8 cellular contexts compared by ENCODE assay signal in genomic region chr10:100826983-100827818, GRCh38.
A peak's percentile ranks its signal among the peaks of the same experiment; 100 is the strongest.
DNase-seq lines count a peak whose midpoint lies in the region; ATAC-seq and TF ChIP-seq lines count a peak whose summit lies in the region.

No MANE protein-coding gene starts in this region.

- H3K36me3 Mint-ChIP-seq in activated T-cell treated with anti-CD3 and anti-CD28 coated beads, Interleukin-2, amount 50 U/mL, for 24 hours (ENCODE audit: low read depth), result no peaks in the 10 kb centered on the region

- peak overlapping the region; percentile 58 for H3K4me3 ChIP-seq in left ventricle myocardium inferior
- peak overlapping the region; percentile 37 to 57 (median 46) for H3K4me3 ChIP-seq in gastrocnemius medialis

- intact Hi-C loops in left ventricle myocardium inferior (cut with micrococcal nuclease), result no loop called here
- intact Hi-C loops in gastrocnemius medialis (cut with DNase I; ENCODE audit: low total_unique reads), result no loop called here

- peak; percentile 61 for DNase-seq in D341Med (ENCODE audit: low spot score)
- DNase-seq in LoVo (ENCODE audit: low spot score), result peak; percentile 7
- peak; percentile 63 for DNase-seq in activated T-cell treated with anti-CD3 and anti-CD28 coated beads, Interleukin-2, amount 50 U/mL, for 24 hours
- DNase-seq in left ventricle myocardium inferior, result no peak
- no peak for DNase-seq in gastrocnemius medialis
- no peak for DNase-seq in DMS153 treated with DMSO at 0.1 percent for 48 hours (lab: John Stamatoyannopoulos, UW; ENCODE audit: unreplicated experiment)

- in situ Hi-C loops in gastrocnemius medialis (cut with MboI; ENCODE audit: low sequenced_read_pairs in 4 of 4), result no loop called here

- H3K4me1 Mint-ChIP-seq in activated T-cell treated with anti-CD3 and anti-CD28 coated beads, Interleukin-2, amount 50 U/mL, for 24 hours (ENCODE audit: low read depth), result peaks cover 26% of the 10 kb centered on the region

- H3K9me3 Mint-ChIP-seq in activated T-cell treated with anti-CD3 and anti-CD28 coated beads, Interleukin-2, amount 50 U/mL, for 24 hours, result no peaks in the 10 kb centered on the region

- H3K9me3 ChIP-seq in left ventricle myocardium inferior (replicated peaks), result no peaks in the 10 kb centered on the region
- H3K9me3 ChIP-seq in gastrocnemius medialis, result no peaks in the 10 kb centered on the region

- H3K27ac Mint-ChIP-seq in activated T-cell treated with anti-CD3 and anti-CD28 coated beads, Interleukin-2, amount 50 U/mL, for 24 hours, result no peak overlapping the region

- H3K27me3 Mint-ChIP-seq in activated T-cell treated with anti-CD3 and anti-CD28 coated beads, Interleukin-2, amount 50 U/mL, for 24 hours, result peaks cover 90% of the 10 kb centered on the region

- no peak for TF ChIP-seq CTCF in left ventricle myocardium inferior (IDR thresholded peaks at IDR 0.05; ENCODE audit: borderline replicate concordance)
- peak in 2 of 5 experiments; percentile 22 to 24 for TF ChIP-seq CTCF in gastrocnemius medialis (IDR thresholded peaks at IDR 0.05 in 4 of 5, conservative IDR thresholded peaks at IDR 0.05 in 1 of 5)

- H3K36me3 ChIP-seq in left ventricle myocardium inferior (no peaks in the 10 kb centered on the region), gastrocnemius medialis (no peaks in the 10 kb centered on the region)

- H3K4me1 ChIP-seq in left ventricle myocardium inferior (peaks cover 45% of the 10 kb centered on the region), gastrocnemius medialis (peaks cover 3 to 22% of the 10 kb centered on the region in 2 donors)

- no peak for TF ChIP-seq POLR2A in gastrocnemius medialis (IDR thresholded peaks at IDR 0.05)

- peak overlapping the region; percentile 69 for H3K4me3 Mint-ChIP-seq in activated T-cell treated with anti-CD3 and anti-CD28 coated beads, Interleukin-2, amount 50 U/mL, for 24 hours

- ATAC-seq in gastrocnemius medialis (peak; percentile 13 to 41), HG03045 (IDR thresholded peaks at IDR 0.05; ENCODE audit: unreplicated experiment) (no peak), GM18498 (IDR thresholded peaks at IDR 0.05; ENCODE audit: unreplicated experiment) (no peak)

- H3K27ac ChIP-seq in left ventricle myocardium inferior (replicated peaks), result no peak overlapping the region
- H3K27ac ChIP-seq in gastrocnemius medialis, result no peak overlapping the region

- peaks cover 98% of the 10 kb centered on the region for H3K27me3 ChIP-seq in left ventricle myocardium inferior (ENCODE audit: low read depth)
- peaks cover 78 to 92% (median 91%) of the 10 kb centered on the region in 3 donors for H3K27me3 ChIP-seq in gastrocnemius medialis

Comparison
In these comparisons a context has a peak if more than half of its experiments do, and no peak if none do; other contexts are left out.
1. DNase-seq: peak in D341Med (single experiment), LoVo (single experiment) and activated T-cell treated with anti-CD3 and anti-CD28 coated beads, Interleukin-2, amount 50 U/mL, for 24 hours (single experiment); none in left ventricle myocardium inferior (single experiment), gastrocnemius medialis (0 of 2) and DMS153 treated with DMSO at 0.1 percent for 48 hours (single experiment).
2. ATAC-seq: peak in gastrocnemius medialis (2 of 2); none in HG03045 (single experiment) and GM18498 (single experiment).